In the genomic region with DNA sequence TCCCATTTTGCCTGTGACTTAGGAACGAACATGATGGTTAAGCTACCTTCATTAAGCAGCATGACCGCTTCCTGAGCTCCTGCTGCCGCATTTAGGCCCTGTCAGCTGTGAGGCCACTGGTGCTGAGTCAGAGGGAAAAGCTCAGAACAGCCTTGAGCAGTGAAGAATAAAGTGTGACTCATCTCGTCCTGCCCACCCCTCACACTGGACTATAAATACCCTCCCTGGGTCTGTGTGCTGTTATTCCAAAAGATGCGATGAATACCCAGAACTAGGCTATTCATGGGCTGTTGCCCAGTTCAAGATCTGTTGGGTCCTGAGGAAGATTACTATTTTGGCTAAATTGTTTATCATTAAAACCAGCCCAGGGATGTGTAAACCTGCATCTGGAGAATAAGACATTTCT, we compare ENCODE assay signal across 8 cellular contexts. TPM values are rescaled to one million over a fixed set of nuclear protein-coding genes. Genes with fewer than 3 reads are reported as not detected.
A peak's percentile ranks its signal among the peaks of the same experiment; 100 is the strongest.
DNase-seq lines count a peak whose midpoint lies in the region; ATAC-seq and TF ChIP-seq lines count a peak whose summit lies in the region.
"Not testable (repeated sequence)": the region's sequence is repeated elsewhere in the genome, so short reads cannot be mapped to it uniquely, and the experiment has no call there.

No MANE protein-coding gene starts in this region.

- H3K27ac ChIP-seq in esophagus squamous epithelium (peak overlapping the region in 3 of 4 donors; percentile 19 to 65 (median 57)), lung (ENCODE audit: low read depth in 1 of 2, low read length in 1 of 2) (peak overlapping the region in 1 of 2 donors; percentile 66)

- H3K4me1 Mint-ChIP-seq in activated CD4-positive, alpha-beta memory T cell treated with anti-CD3 and anti-CD28 coated beads for 36 hours (ENCODE audit: low read depth) = peaks cover 28% of the 10 kb centered on the region
- H3K4me1 Mint-ChIP-seq in stimulated activated memory B cell treated with anti-CD40 and anti-IgM and Interleukin-4, amounts not matched to agents 10 μg/mL and 1 μg/mL and 100 μg/mL, for 72 hours = peaks cover 29% of the 10 kb centered on the region

- H3K27me3 ChIP-seq in Loucy (ENCODE audit: insufficient read depth, low read length, poor library complexity, severe bottlenecking); esophagus squamous epithelium; lung (ENCODE audit: control insufficient read depth, insufficient read depth): not testable (repeated sequence)

- not testable (repeated sequence) for H3K9me3 ChIP-seq in Loucy (ENCODE audit: insufficient read depth, low read depth, low read length); esophagus squamous epithelium; lung (ENCODE audit: control insufficient read depth in 2 of 2, insufficient read depth in 1 of 2, low read length in 1 of 2)

- H3K27ac Mint-ChIP-seq in activated CD4-positive, alpha-beta memory T cell treated with anti-CD3 and anti-CD28 coated beads for 36 hours = peak overlapping the region; percentile 59
- H3K27ac Mint-ChIP-seq in stimulated activated memory B cell treated with anti-CD40 and anti-IgM and Interleukin-4, amounts not matched to agents 10 μg/mL and 1 μg/mL and 100 μg/mL, for 72 hours = not testable (repeated sequence)

- TF ChIP-seq POLR2A in esophagus squamous epithelium (IDR thresholded peaks at IDR 0.05) = not testable (repeated sequence)

- peak overlapping the region; percentile 37 for H3K4me2 ChIP-seq in Loucy (ENCODE audit: low read depth, low read length, poor library complexity, severe bottlenecking)

- POLR2A ChIA-PET in activated CD4-positive, alpha-beta memory T cell treated with anti-CD3 and anti-CD28 coated beads for 36 hours (lab: Charles Lee) = not testable (repeated sequence)

- intact Hi-C loops in activated CD4-positive, alpha-beta memory T cell treated with anti-CD3 and anti-CD28 coated beads for 36 hours (cut with micrococcal nuclease); esophagus squamous epithelium (cut with DNase I): not testable (repeated sequence)

- peaks cover 15% of the 10 kb centered on the region for H3K4me1 ChIP-seq in Loucy (ENCODE audit: insufficient read depth, low read length, poor library complexity, severe bottlenecking)
- peaks cover 0 to 16% (median 5%) of the 10 kb centered on the region in 3 donors for H3K4me1 ChIP-seq in esophagus squamous epithelium
- not testable (repeated sequence) for H3K4me1 ChIP-seq in lung (ENCODE audit: control insufficient read depth in 2 of 2, insufficient read depth in 2 of 2, low read length in 2 of 2)

- not testable (repeated sequence) for H3K9me2 ChIP-seq in Loucy (replicated peaks; ENCODE audit: low read depth, low read length)

- ATAC-seq in GM21360 (IDR thresholded peaks at IDR 0.05; ENCODE audit: unreplicated experiment) (peak; percentile 95), HG02973 (IDR thresholded peaks at IDR 0.05; ENCODE audit: unreplicated experiment) (peak; percentile 86), lung (ENCODE audit: insufficient read depth, low FRiP score) (peak; percentile 84)
- peak; percentile 78 for ATAC-seq in stimulated activated memory B cell treated with anti-CD40 and anti-IgM and Interleukin-4, amounts not matched to agents 10 μg/mL and 1 μg/mL and 100 μg/mL, for 72 hours

- TF ChIP-seq CTCF in Loucy (conservative IDR thresholded peaks at IDR 0.05; ENCODE audit: low read length); esophagus squamous epithelium (IDR thresholded peaks at IDR 0.05); lung (IDR thresholded peaks at IDR 0.05; ENCODE audit: control extremely low read depth, extremely low read depth): not testable (repeated sequence)

- not testable (repeated sequence) for H3K9ac ChIP-seq in Loucy (ENCODE audit: low read depth, low read length, poor library complexity, severe bottlenecking)

- H3K79me2 ChIP-seq in Loucy (ENCODE audit: insufficient read depth, low read length) = peaks cover 27% of the 10 kb centered on the region

- H3K4me3 ChIP-seq in Loucy (ENCODE audit: low read length, poor library complexity, severe bottlenecking); esophagus squamous epithelium; lung: not testable (repeated sequence)

- 19 to 35% methylated on average over 5 of the region's 5 CpGs for WGBS in esophagus squamous epithelium, 2 donors
- 37 to 38% methylated on average over 5 of the region's 5 CpGs for WGBS in lung, 2 donors

- not testable (repeated sequence) for H4K20me1 ChIP-seq in Loucy (ENCODE audit: insufficient read depth, low read length, poor library complexity, severe bottlenecking)

- H3K27me3 Mint-ChIP-seq in activated CD4-positive, alpha-beta memory T cell treated with anti-CD3 and anti-CD28 coated beads for 36 hours; stimulated activated memory B cell treated with anti-CD40 and anti-IgM and Interleukin-4, amounts not matched to agents 10 μg/mL and 1 μg/mL and 100 μg/mL, for 72 hours: not testable (repeated sequence)

- not testable (repeated sequence) for H3K4me3 Mint-ChIP-seq in activated CD4-positive, alpha-beta memory T cell treated with anti-CD3 and anti-CD28 coated beads for 36 hours; stimulated activated memory B cell treated with anti-CD40 and anti-IgM and Interleukin-4, amounts not matched to agents 10 μg/mL and 1 μg/mL and 100 μg/mL, for 72 hours

- H3K36me3 Mint-ChIP-seq in activated CD4-positive, alpha-beta memory T cell treated with anti-CD3 and anti-CD28 coated beads for 36 hours; stimulated activated memory B cell treated with anti-CD40 and anti-IgM and Interleukin-4, amounts not matched to agents 10 μg/mL and 1 μg/mL and 100 μg/mL, for 72 hours: not testable (repeated sequence)

- not testable (repeated sequence) for H2AFZ ChIP-seq in Loucy (ENCODE audit: low read length)

- H3K36me3 ChIP-seq in Loucy (ENCODE audit: insufficient read depth, low read length) = peaks cover 13% of the 10 kb centered on the region; the same call in 1 of the 2 replicates
- H3K36me3 ChIP-seq in esophagus squamous epithelium; lung (ENCODE audit: control insufficient read depth in 2 of 2, insufficient read depth in 2 of 2, low read length in 2 of 2): not testable (repeated sequence)

- CTCF ChIA-PET in activated CD4-positive, alpha-beta memory T cell treated with anti-CD3 and anti-CD28 coated beads for 36 hours (lab: Charles Lee) = not testable (repeated sequence)

- H3F3A ChIP-seq in Loucy (ENCODE audit: low read depth) = not testable (repeated sequence)

- peak; percentile 74 for DNase-seq in Daoy (ENCODE audit: low read depth)
- DNase-seq in activated CD4-positive, alpha-beta memory T cell treated with anti-CD3 and anti-CD28 coated beads for 36 hours; esophagus squamous epithelium (lab: John Stamatoyannopoulos, UW); lung (ENCODE audit: low spot score): not testable (repeated sequence)

- H3K9me3 Mint-ChIP-seq in activated CD4-positive, alpha-beta memory T cell treated with anti-CD3 and anti-CD28 coated beads for 36 hours; stimulated activated memory B cell treated with anti-CD40 and anti-IgM and Interleukin-4, amounts not matched to agents 10 μg/mL and 1 μg/mL and 100 μg/mL, for 72 hours: not testable (repeated sequence)

RNA-seq across cellular contexts. Expression of a gene that starts 57.1 kb away (rescaled TPM):
- total RNA-seq in Daoy (2014; rRNA removed; shearing (Covaris generic)) = 64.8 and 69.4 TPM in 2 replicates
- total RNA-seq in activated CD4-positive, alpha-beta memory T cell treated with anti-CD3 and anti-CD28 coated beads for 36 hours = 10 to 100 TPM; 72.0 to 75.5 TPM
- total RNA-seq in esophagus squamous epithelium = 10 to 100 TPM; 36.8 to 69.6 (median 52.2) TPM
- 100 to 1,000 TPM in 1 of 2 donors, 10 to 100 TPM in 1; 58.8 to 125 TPM for total RNA-seq in lung
- polyA plus RNA-seq in lung = 10 to 100 TPM in 1 of 2 donors, 1 to 10 TPM in 1; 9.1 to 16.6 TPM
